12 cellular contexts compared by ENCODE assay signal in genomic region chr19:18206018-18206417, GRCh38. TPM values are rescaled to one million over a fixed set of nuclear protein-coding genes. Genes with fewer than 3 reads are reported as not detected.
DNase-seq lines count a peak whose midpoint lies in the region; ATAC-seq and TF ChIP-seq lines count a peak whose summit lies in the region.
"Had no signal": no experiment of that assay in that cellular context is flagged by ENCODE, and none has a peak within 500 bp of the region (broad histone marks: within the 10 kb centered on the region; RNA-seq: fewer than 3 reads in every experiment).

No MANE protein-coding gene starts in this region.

- H3K9me3 ChIP-seq in iPS-18c (ENCODE audit: control insufficient read depth, insufficient read depth, low read length), result no peaks in the 10 kb centered on the region
- no peaks in the 10 kb centered on the region for H3K9me3 ChIP-seq in sigmoid colon

- H3K4me1 ChIP-seq in sigmoid colon, result peaks cover 0 to 37% (median 32%) of the 10 kb centered on the region in 4 donors

- intact Hi-C loops in sigmoid colon (cut with DNase I), result loop anchor here (5.0 kb wide), 1 partner anchor 206 kb away; no protein-coding TSS in a partner anchor

- H3K4me3 ChIP-seq in H7 (ENCODE audit: insufficient read depth, low read depth, low read length) (peak overlapping the region; percentile 62), astrocyte of the cerebellum (ENCODE audit: low read depth, low read length) (peak overlapping the region; percentile 66), iPS-18c (ENCODE audit: insufficient read depth, low read depth, low read length) (peak overlapping the region; percentile 72; the same call in 1 of the 2 replicates), sigmoid colon (no peak overlapping the region)

- peak; percentile 44 for DNase-seq in H7
- no peak for DNase-seq in astrocyte of the cerebellum (ENCODE audit: low read depth)
- no peak for DNase-seq in sigmoid colon
- DNase-seq in DMS 273 treated with DMSO at 0.1 percent for 48 hours (lab: John Stamatoyannopoulos, UW), result no peak
- DNase-seq in hypothalamus (lab: John Stamatoyannopoulos, UW), result no peak
- no peak for DNase-seq in ecto neural progenitor cell (ENCODE audit: low spot score)
- DNase-seq: effector memory CD4-positive, alpha-beta T cell; MV-4-11; naive B cell; NCI-H510A treated with DMSO at 0.1 percent for 48 hours had no signal

- H3K36me3 ChIP-seq in H7 (replicated peaks; ENCODE audit: control insufficient read depth, insufficient read depth, low read length) (no peaks in the 10 kb centered on the region), sigmoid colon (peaks cover 0 to 10% (median 0%) of the 10 kb centered on the region in 4 donors)

- no peak for ATAC-seq in HG02973 (IDR thresholded peaks at IDR 0.05; ENCODE audit: unreplicated experiment)

- in situ Hi-C loops in astrocyte of the cerebellum (cut with HindIII; ENCODE audit: low sequenced_read_pairs), result no loop called here

- no peak for TF ChIP-seq POLR2A in sigmoid colon (IDR thresholded peaks at IDR 0.05)

- 79 to 82% methylated on average over 12 of the region's 12 CpGs for WGBS in sigmoid colon, 2 donors

- peak overlapping the region; percentile 95 to 98 (median 95) for H3K27ac ChIP-seq in sigmoid colon

- no peak for TF ChIP-seq CTCF in astrocyte of the cerebellum (IDR thresholded peaks at IDR 0.05; ENCODE audit: low read depth, low read length, missing control alignments)
- no peak for TF ChIP-seq CTCF in sigmoid colon (IDR thresholded peaks at IDR 0.05)

- H3K27me3 ChIP-seq in H7 (ENCODE audit: control insufficient read depth, insufficient read depth, low read length) (peaks cover 4% of the 10 kb centered on the region; the same call in 1 of the 2 replicates), sigmoid colon (no peaks in the 10 kb centered on the region)

- no peak for TF ChIP-seq EP300 in sigmoid colon (IDR thresholded peaks at IDR 0.05)

RNA-seq across cellular contexts. Expression of gene RAB3A, which starts 2.2 kb away (rescaled TPM):
- 6.1 and 8.6 TPM in 2 replicates for total RNA-seq in H7 (2014; rRNA removed; shearing (Covaris generic))
- 1 to 10 TPM in 3 of 4 donors, under 1 TPM in 1; 0.66 to 2.9 (median 2.2) TPM for total RNA-seq in sigmoid colon
- polyA plus RNA-seq in sigmoid colon, result 1 to 10 TPM; 2.1 to 4.8 (median 4.2) TPM

RNA-seq across cellular contexts. Expression of gene MPV17L2, which starts 13.0 kb away (rescaled TPM):
- 29.2 and 45.0 TPM in 2 replicates for total RNA-seq in H7 (2014; rRNA removed; shearing (Covaris generic))
- total RNA-seq in sigmoid colon, result 10 to 100 TPM; 15.8 to 37.3 (median 26.2) TPM
- polyA plus RNA-seq in sigmoid colon, result 10 to 100 TPM in 2 of 3 donors, 1 to 10 TPM in 1; 9.0 to 26.4 (median 12.0) TPM

RNA-seq across cellular contexts. Expression of gene PDE4C, which starts 20.2 kb away (rescaled TPM):
- 0.52 and 1.4 TPM in 2 replicates for total RNA-seq in H7 (2014; rRNA removed; shearing (Covaris generic))
- total RNA-seq in sigmoid colon, result 1 to 10 TPM; 1.8 to 8.6 (median 4.5) TPM
- 1 to 10 TPM in 1 of 3 donors, not detected in 2; 4.0 TPM for polyA plus RNA-seq in sigmoid colon

RNA-seq across cellular contexts. Expression of gene IFI30, which starts 32.4 kb away (rescaled TPM):
- 47.3 and 53.4 TPM in 2 replicates for total RNA-seq in H7 (2014; rRNA removed; shearing (Covaris generic))
- total RNA-seq in sigmoid colon, result 10 to 100 TPM in 3 of 4 donors, 1 to 10 TPM in 1; 9.1 to 45.7 (median 44.5) TPM
- polyA plus RNA-seq in sigmoid colon, result 100 to 1,000 TPM in 2 of 3 donors, 10 to 100 TPM in 1; 96.7 to 412 (median 178) TPM

RNA-seq across cellular contexts. Expression of gene PIK3R2, which starts 53.1 kb away (rescaled TPM):
- 26.7 and 29.0 TPM in 2 replicates for total RNA-seq in H7 (2014; rRNA removed; shearing (Covaris generic))
- total RNA-seq in sigmoid colon, result 10 to 100 TPM in 2 of 4 donors, 1 to 10 TPM in 2; 7.8 to 18.0 (median 9.5) TPM
- polyA plus RNA-seq in sigmoid colon, result 1 to 10 TPM; 1.8 to 8.7 (median 6.5) TPM

Comparison
In these comparisons a context has a peak if more than half of its experiments do, and no peak if none do; other contexts are left out.
1. H3K4me3 ChIP-seq: peak in H7 (single experiment), astrocyte of the cerebellum (single experiment) and iPS-18c (single experiment); none in sigmoid colon (0 of 4).